ENCODE assay signal across 8 cellular contexts in genomic region chr5:14250094-14250777, GRCh38.
DNase-seq lines count a peak whose midpoint lies in the region; ATAC-seq and TF ChIP-seq lines count a peak whose summit lies in the region.

No MANE protein-coding gene starts in this region.

- ATAC-seq in GM18511 (IDR thresholded peaks at IDR 0.05; ENCODE audit: unreplicated experiment) (peak; percentile 6), GM21786 (IDR thresholded peaks at IDR 0.05; ENCODE audit: unreplicated experiment) (no peak)

- H3K4me3 ChIP-seq in brain microvascular endothelial cell (ENCODE audit: low read depth, low read length): no peak overlapping the region

- peak; percentile 69 to 74 for DNase-seq in NCI-H1930 (lab: John Stamatoyannopoulos, UW)
- DNase-seq in brain microvascular endothelial cell: peak; percentile 62
- DNase-seq in kidney tubule cell (ENCODE audit: low spot score): peak; percentile 90
- DNase-seq in substantia nigra (lab: John Stamatoyannopoulos, UW): peak in 42 of 49 donors; percentile 13 to 96 (median 64)
- no peak for DNase-seq in GM19238 (ENCODE audit: insufficient read length, low spot score)
- DNase-seq in NCI-H226: no peak

- TF ChIP-seq CTCF in brain microvascular endothelial cell (IDR thresholded peaks at IDR 0.05; ENCODE audit: low read depth, low read length, missing control alignments): no peak

- H3K27ac ChIP-seq in brain microvascular endothelial cell (peak overlapping the region; percentile 32), substantia nigra (ENCODE audit: low read depth, low read length, poor library complexity, severe bottlenecking) (no peak overlapping the region)

- H3K27me3 ChIP-seq in brain microvascular endothelial cell (replicated peaks): no peaks in the 10 kb centered on the region

- H3K36me3 ChIP-seq in brain microvascular endothelial cell (replicated peaks): peaks cover 18% of the 10 kb centered on the region

- in situ Hi-C loops in brain microvascular endothelial cell (cut with HindIII; ENCODE audit: low pct_ligation_motif_present, low sequenced_read_pairs): no loop called here

Comparison
In these comparisons a context has a peak if more than half of its experiments do, and no peak if none do; other contexts are left out.
1. DNase-seq: peak in NCI-H1930 (2 of 2), brain microvascular endothelial cell (single experiment), kidney tubule cell (single experiment) and substantia nigra (42 of 49); none in GM19238 (single experiment) and NCI-H226 (single experiment).